Comparison of ENCODE assay signal across 8 cellular contexts in the genomic region with DNA sequence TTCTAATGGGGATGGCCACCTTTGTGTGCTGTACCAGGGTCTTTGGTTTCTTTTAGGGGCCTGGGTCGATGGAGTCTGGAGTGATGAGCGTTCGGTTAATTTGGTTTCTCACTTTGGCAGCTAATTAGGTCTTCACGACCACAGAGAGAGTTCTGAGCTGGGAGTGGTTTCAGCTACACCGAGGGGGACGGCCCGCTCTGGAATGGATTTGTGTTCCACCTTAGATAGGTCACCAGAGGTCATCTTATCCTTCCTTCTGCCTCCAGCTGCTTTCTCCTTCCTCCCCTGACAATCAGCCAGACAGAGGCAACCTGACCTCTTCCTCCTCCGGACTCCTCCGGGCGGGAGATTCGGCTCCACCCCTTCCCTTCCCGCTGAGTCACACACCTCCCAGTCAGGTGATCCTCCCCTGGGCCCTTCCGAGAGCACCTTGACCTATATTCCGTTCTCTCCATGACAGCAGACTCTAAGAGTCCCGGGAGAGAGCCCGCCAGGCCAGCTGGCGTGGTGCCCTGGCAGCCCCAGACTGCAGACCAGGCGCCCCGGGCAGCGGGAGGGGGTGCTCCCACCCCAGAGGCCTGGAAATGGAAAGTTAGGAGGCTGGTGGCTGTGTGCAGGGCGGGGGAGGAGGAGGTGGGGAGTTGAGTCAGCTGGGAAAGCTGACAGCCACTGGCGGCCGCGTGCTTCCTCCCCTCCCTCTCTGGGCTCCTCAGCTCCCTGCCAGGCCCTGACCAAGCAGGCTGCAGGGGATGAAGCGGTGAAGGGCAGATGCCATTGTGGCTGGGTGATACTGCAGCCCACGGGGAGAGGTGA. TPM values are rescaled to one million over a fixed set of nuclear protein-coding genes. Genes with fewer than 3 reads are reported as not detected.
DNase-seq lines count a peak whose midpoint lies in the region; ATAC-seq, FAIRE-seq and TF ChIP-seq lines count a peak whose summit lies in the region.

No MANE protein-coding gene starts in this region.

- WGBS in HepG2 (ENCODE audit: low lambda C conversion rate), result 6% methylated on average over 16 of the region's 26 CpGs

- CTCF ChIA-PET in HepG2 (lab: Yijun Ruan, JAX; ENCODE audit: low intra/inter-chr PET ratio, low total read pairs), result no interaction called here

- no peaks in the 10 kb centered on the region for H3K36me3 ChIP-seq in HepG2 (replicated peaks in 1 of 2; ENCODE audit: control insufficient read depth in 1 of 2, insufficient read depth in 2 of 2, low read length in 2 of 2)

- ATAC-seq in GM19035 (IDR thresholded peaks at IDR 0.05; ENCODE audit: unreplicated experiment), result peak; percentile 50
- ATAC-seq in HG03342 (IDR thresholded peaks at IDR 0.05; ENCODE audit: unreplicated experiment), result peak; percentile 58
- peak; percentile 94 for ATAC-seq in HepG2

- 0 out of 2 replicates have a peak, but pooled peaks have one; percentile 50 for TF ChIP-seq RAD21 in HepG2 (CRISPR knock-in tag; IDR thresholded peaks at IDR 0.05)

- H3K4me1 ChIP-seq in HepG2 (ENCODE audit: insufficient read depth, low read length), result peaks cover 41% of the 10 kb centered on the region

- TF ChIP-seq EP300 in HepG2 (IDR thresholded peaks at IDR 0.05; ENCODE audit: low read depth in 2 of 2, low read length in 2 of 2) (peak in 1 of 2 experiments; percentile 31; a peak in 1 of 4 replicates), HepG2 (CRISPR knock-in tag; IDR thresholded peaks at IDR 0.05; ENCODE audit: borderline replicate concordance) (peak; percentile 24; the same call in 1 of the 2 replicates)

- H3K27me3 ChIP-seq in HepG2 (ENCODE audit: control insufficient read depth in 1 of 2, insufficient read depth in 2 of 2, low read length in 2 of 2), result no peaks in the 10 kb centered on the region; a peak in 1 of 5 replicates

- peak overlapping the region; percentile 57 to 74 (median 67) for H3K4me3 ChIP-seq in HepG2 (replicated peaks in 1 of 3; ENCODE audit: insufficient read depth in 1 of 3, low read depth in 2 of 3, low read length in 3 of 3)

- no peak overlapping the region for H2AFZ ChIP-seq in HepG2 (ENCODE audit: low read length)

- no peak for TF ChIP-seq CTCF in HepG2 (CRISPR knock-in tag; IDR thresholded peaks at IDR 0.05)

- POLR2A ChIA-PET in HepG2 (lab: Yijun Ruan, JAX), result interaction anchor here (0.9 to 3.2 kb wide), 10 partner anchors 9 to 51 kb away, joined by 3 to 35 read pairs (median 4); a partner anchor contains a TSS

- peaks cover 18% of the 10 kb centered on the region for H3K79me2 ChIP-seq in HepG2 (ENCODE audit: insufficient read depth, low read length)

- peak; percentile 92 for FAIRE-seq in HepG2 (lab: Jason Lieb, UNC)

- H3K4me2 ChIP-seq in HepG2 (ENCODE audit: low read depth, low read length), result peak overlapping the region; percentile 93

- BruUV-seq in HepG2 (replicated peaks; lab: Mats Ljungman, UMichigan), result no TSS peak

- intact Hi-C loops in HepG2 (cut with micrococcal nuclease; ENCODE audit: unreplicated experiment), result loop anchor here (1.0 kb wide), 3 partner anchors 21 to 44 kb away; no protein-coding TSS in a partner anchor

- peak overlapping the region; percentile 78 for H3K27ac ChIP-seq in HepG2 (ENCODE audit: extremely low read length, insufficient read depth, low read length)

- peaks cover 4% of the 10 kb centered on the region; the same call in 1 of the 2 replicates for H4K20me1 ChIP-seq in HepG2 (ENCODE audit: insufficient read depth, low read length)

- TF ChIP-seq POLR2A in HepG2 (IDR thresholded peaks at IDR 0.05; ENCODE audit: insufficient read depth in 1 of 2, low read depth in 2 of 2, low read length in 2 of 2), result peak; percentile 61 to 83

- no peaks in the 10 kb centered on the region for H3K9me3 ChIP-seq in HepG2 (ENCODE audit: low read length)

- in situ Hi-C loops in HepG2 (cut with HindIII; ENCODE audit: extremely low pct_ligation_motif_present, low pct_unique_long_range_greater_than_20kb), result no loop called here

- peak; percentile 80 for DNase-seq in AG08396 (ENCODE audit: low spot score)
- peak; percentile 62 for DNase-seq in NCI-H446 treated with DMSO at 0.1 percent for 48 hours (lab: John Stamatoyannopoulos, UW)
- DNase-seq in activated CD4-positive, alpha-beta T cell treated with anti-CD3 and anti-CD28 coated beads, Interleukin-2, amount 50 U/mL, for 1 hour, result peak; percentile 36
- DNase-seq in dermis microvascular lymphatic vessel endothelial cell (ENCODE audit: low read depth in 2 of 2), result peak; percentile 81 to 97
- DNase-seq in HepG2 (ENCODE audit: low spot score), result peak; percentile 88
- peak; percentile 35 to 36 for DNase-seq in stimulated activated CD4-positive, alpha-beta T cell treated with anti-CD3 and anti-CD28 coated beads, Interleukin-2, amount 100 ng/mL, for 48 hours

- H3K9ac ChIP-seq in HepG2 (ENCODE audit: insufficient read depth, low read depth, low read length), result peak overlapping the region; percentile 74

TF ChIP-seq in HepG2, 621 proteins besides CTCF, POLR2A, EP300 and RAD21 (continues in another document):
- TF ChIP-seq SRSF4 (IDR thresholded peaks at IDR 0.05; ENCODE audit: low read depth, low read length, poor library complexity, severe bottlenecking) (no peak), MIER2 (CRISPR knock-in tag; IDR thresholded peaks at IDR 0.05) (no peak)
- TF ChIP-seq, protein P1, sequence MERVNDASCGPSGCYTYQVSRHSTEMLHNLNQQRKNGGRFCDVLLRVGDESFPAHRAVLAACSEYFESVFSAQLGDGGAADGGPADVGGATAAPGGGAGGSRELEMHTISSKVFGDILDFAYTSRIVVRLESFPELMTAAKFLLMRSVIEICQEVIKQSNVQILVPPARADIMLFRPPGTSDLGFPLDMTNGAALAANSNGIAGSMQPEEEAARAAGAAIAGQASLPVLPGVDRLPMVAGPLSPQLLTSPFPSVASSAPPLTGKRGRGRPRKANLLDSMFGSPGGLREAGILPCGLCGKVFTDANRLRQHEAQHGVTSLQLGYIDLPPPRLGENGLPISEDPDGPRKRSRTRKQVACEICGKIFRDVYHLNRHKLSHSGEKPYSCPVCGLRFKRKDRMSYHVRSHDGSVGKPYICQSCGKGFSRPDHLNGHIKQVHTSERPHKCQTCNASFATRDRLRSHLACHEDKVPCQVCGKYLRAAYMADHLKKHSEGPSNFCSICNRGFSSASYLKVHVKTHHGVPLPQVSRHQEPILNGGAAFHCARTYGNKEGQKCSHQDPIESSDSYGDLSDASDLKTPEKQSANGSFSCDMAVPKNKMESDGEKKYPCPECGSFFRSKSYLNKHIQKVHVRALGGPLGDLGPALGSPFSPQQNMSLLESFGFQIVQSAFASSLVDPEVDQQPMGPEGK (CRISPR knock-in tag; IDR thresholded peaks at IDR 0.05), result peak; percentile 83

RNA-seq across cellular contexts. Expression of a gene that starts 44.7 kb away (rescaled TPM):
- total RNA-seq in dermis microvascular lymphatic vessel endothelial cell, result 24.0 and 26.9 TPM in 2 replicates
- total RNA-seq in HepG2 (2016; rRNA removed; fragmentation: Illumina TruSeq; extraction: Trizol), result 27.7 and 31.0 TPM in 2 replicates
- 27.5 and 34.1 TPM in 2 replicates for total RNA-seq in HepG2 (2016; cell fraction: cytosol; rRNA removed; fragmentation: Illumina TruSeq; extraction: Trizol; ENCODE audit: low read depth)
- 24.3 and 27.8 TPM in 2 replicates for total RNA-seq in HepG2 (2016; cell fraction: insoluble cytoplasmic fraction; rRNA removed; fragmentation: Illumina TruSeq; extraction: Trizol)
- 36.3 and 42.8 TPM in 2 replicates for total RNA-seq in HepG2 (2016; cell fraction: membrane; rRNA removed; fragmentation: Illumina TruSeq; extraction: Trizol)
- total RNA-seq in HepG2 (2016; cell fraction: nucleus; rRNA removed; fragmentation: Illumina TruSeq; extraction: Trizol), result 59.7 and 62.9 TPM in 2 replicates
- polyA plus RNA-seq in HepG2 (2011; rRNA removed), result 15.6 and 23.4 TPM in 2 replicates
- polyA plus RNA-seq in HepG2 (2011; cell fraction: cytosol; rRNA removed), result 4.6 and 8.3 TPM in 2 replicates
- polyA plus RNA-seq in HepG2 (2011; cell fraction: nucleus; rRNA removed), result 14.2 and 15.9 TPM in 2 replicates
- polyA plus RNA-seq in HepG2 (2012), result 12.6 and 14.0 TPM in 2 replicates
- polyA plus RNA-seq in HepG2 (2016; cell fraction: cytosol; fragmentation: Illumina TruSeq; extraction: Trizol; ENCODE audit: low read depth), result 3.8 and 4.6 TPM in 2 replicates
- polyA plus RNA-seq in HepG2 (2016; cell fraction: insoluble cytoplasmic fraction; fragmentation: Illumina TruSeq; extraction: Trizol; ENCODE audit: low read depth), result 13.8 and 14.0 TPM in 2 replicates
- 4.5 and 4.8 TPM in 2 replicates for polyA plus RNA-seq in HepG2 (2016; cell fraction: membrane; fragmentation: Illumina TruSeq; extraction: Trizol; ENCODE audit: low read depth)
- polyA plus RNA-seq in HepG2 (2016; cell fraction: nucleus; fragmentation: Illumina TruSeq; extraction: Trizol; ENCODE audit: insufficient read depth, low read depth), result 28.9 and 31.3 TPM in 2 replicates
- 41.1 and 58.0 TPM in 2 replicates for polyA minus RNA-seq in HepG2 (2011; rRNA and poly(A)+ RNA removed; ENCODE audit: low replicate concordance)
- polyA minus RNA-seq in HepG2 (2011; cell fraction: cytosol; rRNA and poly(A)+ RNA removed), result 25.3 and 26.6 TPM in 2 replicates
- 164 and 186 TPM in 2 replicates for polyA minus RNA-seq in HepG2 (2011; cell fraction: nucleus; rRNA and poly(A)+ RNA removed)

RNA-seq across cellular contexts. Expression of a gene that starts 46.8 kb away (rescaled TPM):
- total RNA-seq in dermis microvascular lymphatic vessel endothelial cell, result 0.13 and 0.39 TPM in 2 replicates
- total RNA-seq in HepG2 (2016; rRNA removed; fragmentation: Illumina TruSeq; extraction: Trizol), result 0.18 and 0.34 TPM in 2 replicates
- total RNA-seq in HepG2 (2016; cell fraction: cytosol; rRNA removed; fragmentation: Illumina TruSeq; extraction: Trizol; ENCODE audit: low read depth), result 0.18 and 0.30 TPM in 2 replicates
- 0.39 and 0.67 TPM in 2 replicates for total RNA-seq in HepG2 (2016; cell fraction: insoluble cytoplasmic fraction; rRNA removed; fragmentation: Illumina TruSeq; extraction: Trizol)
- total RNA-seq in HepG2 (2016; cell fraction: membrane; rRNA removed; fragmentation: Illumina TruSeq; extraction: Trizol), result 0.46 and 0.55 TPM in 2 replicates
- total RNA-seq in HepG2 (2016; cell fraction: nucleus; rRNA removed; fragmentation: Illumina TruSeq; extraction: Trizol), result 0.59 and 0.72 TPM in 2 replicates
- polyA plus RNA-seq in HepG2 (2011; rRNA removed), result 0.05 and 0.17 TPM in 2 replicates
- polyA plus RNA-seq in HepG2 (2011; cell fraction: cytosol; rRNA removed), result 0.10 and 0.13 TPM in 2 replicates
- polyA plus RNA-seq in HepG2 (2011; cell fraction: nucleus; rRNA removed), result 0.55 and 0.87 TPM in 2 replicates
- polyA plus RNA-seq in HepG2 (2012), result 0.28 and 0.34 TPM in 2 replicates
- polyA plus RNA-seq in HepG2 (2016; cell fraction: cytosol; fragmentation: Illumina TruSeq; extraction: Trizol; ENCODE audit: low read depth), result 0.19 and 0.37 TPM in 2 replicates
- polyA plus RNA-seq in HepG2 (2016; cell fraction: insoluble cytoplasmic fraction; fragmentation: Illumina TruSeq; extraction: Trizol; ENCODE audit: low read depth), result 0.37 and 0.45 TPM in 2 replicates
- polyA plus RNA-seq in HepG2 (2016; cell fraction: membrane; fragmentation: Illumina TruSeq; extraction: Trizol; ENCODE audit: low read depth), result 0.31 and 0.35 TPM in 2 replicates
- 0.37 and 0.73 TPM in 2 replicates for polyA plus RNA-seq in HepG2 (2016; cell fraction: nucleus; fragmentation: Illumina TruSeq; extraction: Trizol; ENCODE audit: insufficient read depth, low read depth)
- polyA minus RNA-seq in HepG2 (2011; rRNA and poly(A)+ RNA removed; ENCODE audit: low replicate concordance), result 0.46 and 0.47 TPM in 2 replicates
- polyA minus RNA-seq in HepG2 (2011; cell fraction: cytosol; rRNA and poly(A)+ RNA removed), result not detected in 2 replicates
- 1.2 and 3.3 TPM in 2 replicates for polyA minus RNA-seq in HepG2 (2011; cell fraction: nucleus; rRNA and poly(A)+ RNA removed)

Comparison
In these comparisons a context has a peak if more than half of its experiments do, and no peak if none do; other contexts are left out.
1. Peak in every context shown above with its lines: DNase-seq, ATAC-seq, H3K4me3 ChIP-seq and H3K27ac ChIP-seq.
2. DNase-seq: peak in every context shown above with its lines; median percentile 89 in dermis microvascular lymphatic vessel endothelial cell; 88 in HepG2; 80 in AG08396; 62 in NCI-H446 treated with DMSO at 0.1 percent for 48 hours; 36 in activated CD4-positive, alpha-beta T cell treated with anti-CD3 and anti-CD28 coated beads, Interleukin-2, amount 50 U/mL, for 1 hour; 36 in stimulated activated CD4-positive, alpha-beta T cell treated with anti-CD3 and anti-CD28 coated beads, Interleukin-2, amount 100 ng/mL, for 48 hours.